In genomic region chr10:46525177-46525823, GRCh38 we compare ENCODE assay signal across 1 cellular context.
TF ChIP-seq lines count a peak whose summit lies in the region.

No MANE protein-coding gene starts in this region.

TF ChIP-seq in SK-N-SH, 30 proteins besides CTCF, POLR2A, EP300 and RAD21 (continued from another document):
- TF ChIP-seq REST (IDR thresholded peaks at IDR 0.05; ENCODE audit: low read depth, low read length) (no peak), USF2 (IDR thresholded peaks at IDR 0.05; ENCODE audit: borderline replicate concordance, low read depth, low read length) (no peak), PBX3 (IDR thresholded peaks at IDR 0.05) (no peak), YY1 (IDR thresholded peaks at IDR 0.05; ENCODE audit: low read depth) (no peak), MXI1 (IDR thresholded peaks at IDR 0.05; ENCODE audit: low read depth, low read length) (no peak), JUND (IDR thresholded peaks at IDR 0.05) (no peak), GABPA (IDR thresholded peaks at IDR 0.05; ENCODE audit: low read depth) (no peak), EZH2phosphoT487 (IDR thresholded peaks at IDR 0.05; ENCODE audit: borderline replicate concordance, low read depth) (no peak), ZBTB33 (IDR thresholded peaks at IDR 0.05; ENCODE audit: borderline replicate concordance, low read depth) (no peak), MAX (IDR thresholded peaks at IDR 0.05; ENCODE audit: low read depth) (no peak), TCF12 (IDR thresholded peaks at IDR 0.05) (no peak), RFX5 (IDR thresholded peaks at IDR 0.05; ENCODE audit: low read length) (no peak), TEAD4 (IDR thresholded peaks at IDR 0.05; ENCODE audit: borderline replicate concordance, insufficient read depth) (no peak), MEF2A (IDR thresholded peaks at IDR 0.05; ENCODE audit: borderline replicate concordance, low read depth) (no peak)
